ENCODE assay signal across 14 cellular contexts in genomic region chr9:2043881-2044462, GRCh38. TPM values are rescaled to one million over a fixed set of nuclear protein-coding genes. Genes with fewer than 3 reads are reported as not detected.
A peak's percentile ranks its signal among the peaks of the same experiment; 100 is the strongest.
DNase-seq lines count a peak whose midpoint lies in the region; ATAC-seq and TF ChIP-seq lines count a peak whose summit lies in the region.
"Had no signal": no experiment of that assay in that cellular context is flagged by ENCODE, and none has a peak within 500 bp of the region (broad histone marks: within the 10 kb centered on the region; RNA-seq: fewer than 3 reads in every experiment).

No MANE protein-coding gene starts in this region.

- H3K4me3 ChIP-seq in GM12865 (ENCODE audit: low read depth, low read length) = no peak overlapping the region
- H3K4me3 ChIP-seq in aorta (ENCODE audit: low read length in 2 of 2) = no peak overlapping the region
- H3K4me3 ChIP-seq: psoas muscle had no signal

- H3K36me3 ChIP-seq in aorta (ENCODE audit: control insufficient read depth in 1 of 2, insufficient read depth in 2 of 2, low read length in 1 of 2) = peaks cover 8 to 10% of the 10 kb centered on the region in 2 donors

- TF ChIP-seq CTCF in GM12865 (IDR thresholded peaks at IDR 0.05; ENCODE audit: insufficient read depth, low read depth, low read length, missing control alignments) = no peak

- peaks cover 13 to 49% (median 31%) of the 10 kb centered on the region in 3 donors for H3K36me3 Mint-ChIP-seq in immature natural killer cell

- H3K27me3 ChIP-seq in aorta (ENCODE audit: control insufficient read depth in 1 of 2, insufficient read depth in 2 of 2, low read length in 1 of 2) = no peaks in the 10 kb centered on the region

- peak; percentile 59 for ATAC-seq in GM21360 (IDR thresholded peaks at IDR 0.05; ENCODE audit: unreplicated experiment)
- ATAC-seq in HG03432 (IDR thresholded peaks at IDR 0.05; ENCODE audit: unreplicated experiment) = peak; percentile 55
- ATAC-seq in aorta (ENCODE audit: low FRiP score) = no peak
- ATAC-seq: psoas muscle had no signal

- peaks cover 0 to 1% (median 0%) of the 10 kb centered on the region in 3 donors for H3K27me3 Mint-ChIP-seq in immature natural killer cell (ENCODE audit: low read depth in 3 of 3)
- H3K27me3 Mint-ChIP-seq: activated CD4-positive, alpha-beta memory T cell treated with anti-CD3 and anti-CD28 coated beads for 36 hours had no signal

- peak; percentile 68 for DNase-seq in GM12865 (ENCODE audit: low read depth)
- DNase-seq in immature natural killer cell = no peak
- DNase-seq in foreskin melanocyte = no peak
- no peak for DNase-seq in globus pallidus (ENCODE audit: low spot score)
- DNase-seq in aorta = no peak
- no peak for DNase-seq in GM19240 (ENCODE audit: insufficient read length, low spot score)
- DNase-seq: activated CD4-positive, alpha-beta memory T cell treated with anti-CD3 and anti-CD28 coated beads for 36 hours; NCI-H1092; NCI-H774; psoas muscle; stimulated activated CD4-positive, alpha-beta T cell treated with anti-CD3 and anti-CD28 coated beads, Interleukin-4, amount 100 ng/mL, for 24 hours had no signal

- H3K27ac ChIP-seq in aorta (ENCODE audit: low read depth in 1 of 2, low read length in 2 of 2) = no peak overlapping the region
- H3K27ac ChIP-seq: HL-60, psoas muscle had no signal

- H3K4me1 ChIP-seq in aorta (ENCODE audit: control insufficient read depth in 1 of 2, insufficient read depth in 2 of 2, low read length in 2 of 2) = no peaks in the 10 kb centered on the region

- no peaks in the 10 kb centered on the region for H3K9me3 Mint-ChIP-seq in immature natural killer cell
- H3K9me3 Mint-ChIP-seq: activated CD4-positive, alpha-beta memory T cell treated with anti-CD3 and anti-CD28 coated beads for 36 hours had no signal

- H3K27ac Mint-ChIP-seq in immature natural killer cell = peak overlapping the region in 5 of 6 donors; percentile 36 to 69 (median 61)
- H3K27ac Mint-ChIP-seq: activated CD4-positive, alpha-beta memory T cell treated with anti-CD3 and anti-CD28 coated beads for 36 hours had no signal

- peaks cover 20 to 59% of the 10 kb centered on the region in 2 donors for H3K4me1 Mint-ChIP-seq in immature natural killer cell

- 77 to 80% methylated on average over 12 of the region's 12 CpGs for WGBS in aorta, 2 donors

- intact Hi-C loops in aorta (cut with DNase I) = no loop called here

- H3K4me3 Mint-ChIP-seq in immature natural killer cell = no peak overlapping the region
- H3K4me3 Mint-ChIP-seq: activated CD4-positive, alpha-beta memory T cell treated with anti-CD3 and anti-CD28 coated beads for 36 hours had no signal

- no peaks in the 10 kb centered on the region for H3K9me3 ChIP-seq in aorta (ENCODE audit: control insufficient read depth, low read length)
- H3K9me3 ChIP-seq: psoas muscle had no signal

RNA-seq across cellular contexts. Expression of gene SMARCA2, which starts 28.8 kb away (rescaled TPM):
- polyA plus RNA-seq in immature natural killer cell = 10 to 100 TPM; 20.1 to 41.4 (median 25.2) TPM
- 100 to 1,000 TPM; 206 to 265 TPM for total RNA-seq in aorta
- 10 to 100 TPM; 61.7 to 84.8 TPM for polyA plus RNA-seq in aorta
